In genomic region chr11:47269002-47269828, GRCh38 we compare ENCODE assay signal across 8 cellular contexts. TPM values are rescaled to one million over a fixed set of nuclear protein-coding genes. Genes with fewer than 3 reads are reported as not detected.
A peak's percentile ranks its signal among the peaks of the same experiment; 100 is the strongest.
DNase-seq lines count a peak whose midpoint lies in the region; TF ChIP-seq lines count a peak whose summit lies in the region.

No MANE protein-coding gene starts in this region.

- peak; percentile 92 for DNase-seq in ELR (ENCODE audit: low read depth)
- DNase-seq in HCEC 1CT, result peak; percentile 93
- peak; percentile 89 for DNase-seq in MG63
- peak; percentile 97 for DNase-seq in SIG-M5 treated with dmso at 0.1 percent for 504 hours (lab: John Stamatoyannopoulos, UW; ENCODE audit: unreplicated experiment)
- DNase-seq in activated gamma-delta T cell treated with anti-CD3 and anti-CD28 coated beads, Interleukin-2, amount 50 U/mL, for 16 hours (ENCODE audit: low read depth), result peak; percentile 75
- DNase-seq in foreskin fibroblast, result peak; percentile 88 to 95
- DNase-seq in neural progenitor cell (ENCODE audit: low spot score), result peak; percentile 96

- peak overlapping the region; percentile 81 for H3K4me2 ChIP-seq in neural progenitor cell

- H3K9me3 Mint-ChIP-seq in neural progenitor cell, result no peaks in the 10 kb centered on the region

- H3K27ac Mint-ChIP-seq in neural progenitor cell, result peak overlapping the region; percentile 99

- peak overlapping the region; percentile 73 for H3K4me3 ChIP-seq in MG63
- peak overlapping the region; percentile 49 to 81 for H3K4me3 ChIP-seq in foreskin fibroblast (ENCODE audit: low read depth in 1 of 2, low read length in 2 of 2)
- H3K4me3 ChIP-seq in neural progenitor cell, result peak overlapping the region; percentile 97
- peak overlapping the region; percentile 81 to 93 for H3K4me3 ChIP-seq in stomach smooth muscle (ENCODE audit: low read length in 2 of 2)

- peaks cover 45% of the 10 kb centered on the region for H3K4me1 Mint-ChIP-seq in neural progenitor cell

- peaks cover 18% of the 10 kb centered on the region for H3K4me1 ChIP-seq in neural progenitor cell
- H3K4me1 ChIP-seq in stomach smooth muscle (ENCODE audit: control insufficient read depth, insufficient read depth, low read length), result peaks cover 30% of the 10 kb centered on the region

- H3F3A ChIP-seq in neural progenitor cell (ENCODE audit: low read depth), result peaks cover 38% of the 10 kb centered on the region

- H3K36me3 ChIP-seq in MG63, result peaks cover 3% of the 10 kb centered on the region
- no peaks in the 10 kb centered on the region for H3K36me3 ChIP-seq in neural progenitor cell
- no peaks in the 10 kb centered on the region for H3K36me3 ChIP-seq in stomach smooth muscle (ENCODE audit: control insufficient read depth in 2 of 2, insufficient read depth in 2 of 2, low read length in 2 of 2)

- TF ChIP-seq CTCF in foreskin fibroblast (IDR thresholded peaks at IDR 0.05; ENCODE audit: low read depth, low read length) (no peak), neural progenitor cell (IDR thresholded peaks at IDR 0.05) (no peak)

- H3K79me2 ChIP-seq in neural progenitor cell (ENCODE audit: low read depth), result peaks cover 34% of the 10 kb centered on the region

- peaks cover under 1% of the 10 kb centered on the region for H3K36me3 Mint-ChIP-seq in neural progenitor cell

- H2AFZ ChIP-seq in neural progenitor cell (replicated peaks), result peak overlapping the region; percentile 84

- H4K20me1 ChIP-seq in neural progenitor cell (ENCODE audit: low read depth), result peaks cover 31% of the 10 kb centered on the region

- H3K27me3 Mint-ChIP-seq in neural progenitor cell (ENCODE audit: insufficient read depth, low read depth), result peaks cover 4% of the 10 kb centered on the region

- no peak overlapping the region for H3K9ac ChIP-seq in neural progenitor cell
- H3K9ac ChIP-seq in stomach smooth muscle (ENCODE audit: low read length in 2 of 2), result peak overlapping the region; percentile 75 to 80

- H3K4me3 Mint-ChIP-seq in neural progenitor cell, result peak overlapping the region; percentile 95

- peak overlapping the region; percentile 68 for H3K27ac ChIP-seq in neural progenitor cell
- peak overlapping the region; percentile 84 for H3K27ac ChIP-seq in stomach smooth muscle (ENCODE audit: low read length)

- H3K9me3 ChIP-seq in MG63, result no peaks in the 10 kb centered on the region
- no peaks in the 10 kb centered on the region for H3K9me3 ChIP-seq in neural progenitor cell (ENCODE audit: low read depth)
- H3K9me3 ChIP-seq in stomach smooth muscle (ENCODE audit: control insufficient read depth in 2 of 2, low read length in 2 of 2), result no peaks in the 10 kb centered on the region

- no peaks in the 10 kb centered on the region for H3K27me3 ChIP-seq in MG63
- no peaks in the 10 kb centered on the region for H3K27me3 ChIP-seq in neural progenitor cell
- H3K27me3 ChIP-seq in stomach smooth muscle (ENCODE audit: control insufficient read depth in 1 of 2, insufficient read depth in 2 of 2, low read length in 2 of 2), result no peaks in the 10 kb centered on the region

RNA-seq across cellular contexts. Expression of gene MADD, which starts 0.7 kb away (rescaled TPM):
- total RNA-seq in MG63 (2014; rRNA removed; shearing (Covaris generic); ENCODE audit: low replicate concordance), result 6.9 and 7.8 TPM in 2 replicates
- 16.1 and 25.9 TPM in 2 replicates for total RNA-seq in neural progenitor cell (ENCODE audit: low replicate concordance)

RNA-seq across cellular contexts. Expression of gene NR1H3, which starts 11.4 kb away (rescaled TPM):
- total RNA-seq in MG63 (2014; rRNA removed; shearing (Covaris generic); ENCODE audit: low replicate concordance), result 11.3 and 12.6 TPM in 2 replicates
- total RNA-seq in neural progenitor cell (ENCODE audit: low replicate concordance), result 7.5 and 10.7 TPM in 2 replicates

RNA-seq across cellular contexts. Expression of gene ACP2, which starts 20.6 kb away (rescaled TPM):
- total RNA-seq in MG63 (2014; rRNA removed; shearing (Covaris generic); ENCODE audit: low replicate concordance), result 9.6 and 42.7 TPM in 2 replicates
- total RNA-seq in neural progenitor cell (ENCODE audit: low replicate concordance), result 23.9 and 24.3 TPM in 2 replicates

RNA-seq across cellular contexts. Expression of gene DDB2, which starts 54.4 kb away (rescaled TPM):
- 13.9 and 20.0 TPM in 2 replicates for total RNA-seq in MG63 (2014; rRNA removed; shearing (Covaris generic); ENCODE audit: low replicate concordance)
- total RNA-seq in neural progenitor cell (ENCODE audit: low replicate concordance), result 61.4 and 76.9 TPM in 2 replicates

Comparison
In these comparisons a context has a peak if more than half of its experiments do, and no peak if none do; other contexts are left out.
1. Peak in every context shown above with its lines: DNase-seq, H3K4me3 ChIP-seq and H3K27ac ChIP-seq.